In genomic region chr12:32891526-32891925, GRCh38 we compare ENCODE assay signal across 1 cellular context.
TF ChIP-seq lines count a peak whose summit lies in the region.

No MANE protein-coding gene starts in this region.

TF ChIP-seq in endothelial cell of umbilical vein, 7 proteins besides CTCF, POLR2A, EP300 and RAD21:
- TF ChIP-seq EZH2 (IDR thresholded peaks at IDR 0.05; ENCODE audit: borderline replicate concordance, low read depth, low read length, severe bottlenecking) = no peak
- no peak for TF ChIP-seq MYC (IDR thresholded peaks at IDR 0.05; ENCODE audit: low read depth, low read length)
- no peak for TF ChIP-seq GATA2 (IDR thresholded peaks at IDR 0.05; ENCODE audit: insufficient read depth, insufficient read length, low read depth, low read length)
- no peak for TF ChIP-seq JUN (IDR thresholded peaks at IDR 0.05; ENCODE audit: borderline replicate concordance, insufficient read depth, insufficient read length, low read depth)
- no peak for TF ChIP-seq FOS (IDR thresholded peaks at IDR 0.05; ENCODE audit: borderline replicate concordance, insufficient read depth, low read length)
TF ChIP-seq in endothelial cell of umbilical vein: peak in this region for 0.
